In genomic region chr10:110203500-110204455, GRCh38 we compare ENCODE assay signal across 18 cellular contexts.
"Had no signal": no experiment of that assay in that cellular context is flagged by ENCODE, and none has a peak within 500 bp of the region (broad histone marks: within the 10 kb centered on the region; RNA-seq: fewer than 3 reads in every experiment).

No MANE protein-coding gene starts in this region.

- H3K4me3 ChIP-seq: breast epithelium, ovary, sigmoid colon, testis had no signal

- H3K4me3 Mint-ChIP-seq: activated B cell treated with CpG ODN at 0.5 μM for 24 hours; activated T-helper 1 cell treated with anti-CD3 and anti-CD28 coated beads, Interleukin-12 subunit alpha, Interleukin-12 subunit beta, Interleukin-2, Interleukin-4 antibody, amounts not matched to agents 30 ng/mL and 10 ng/mL and 1 ng/mL, durations not matched to agents 14 hours and 24 hours and 36 hours; endodermal cell; memory B cell; stimulated activated naive CD8-positive, alpha-beta T cell treated with anti-CD3 and anti-CD28 coated beads, Interleukin-15, amount 100 ng/mL, for 72 hours; T-helper 2 cell treated with Interferon-gamma antibody and Interleukin-4, amounts not matched to agents 5 μg/mL and 100 μg/mL, for 36 hours had no signal

- DNase-seq: activated B cell treated with CpG ODN at 0.5 μM for 24 hours; activated CD4-positive, alpha-beta T cell treated with anti-CD3 and anti-CD28 coated beads for 48 hours; activated naive CD4-positive, alpha-beta T cell treated with Interleukin-2 at 50 U/mL for 16 hours; anterior cingulate cortex; endodermal cell; islet precursor cell; left ventricle myocardium superior; ovary; sigmoid colon; stimulated activated CD4-positive, alpha-beta T cell treated with anti-CD3 and anti-CD28 coated beads, Interleukin-1b, Interleukin-23, amount 100 ng/mL, for 48 hours; stimulated activated naive CD8-positive, alpha-beta T cell treated with anti-CD3 and anti-CD28 coated beads, Interleukin-15, amount 100 ng/mL, for 72 hours; SW 1271; testis had no signal

- ATAC-seq: left ventricle myocardium superior; stimulated activated naive CD8-positive, alpha-beta T cell treated with anti-CD3 and anti-CD28 coated beads, Interleukin-15, amount 100 ng/mL, for 72 hours had no signal

- H3K36me3 Mint-ChIP-seq: memory B cell had no signal

- H3K9me3 Mint-ChIP-seq: activated B cell treated with CpG ODN at 0.5 μM for 24 hours; activated T-helper 1 cell treated with anti-CD3 and anti-CD28 coated beads, Interleukin-12 subunit alpha, Interleukin-12 subunit beta, Interleukin-2, Interleukin-4 antibody, amounts not matched to agents 30 ng/mL and 10 ng/mL and 1 ng/mL, durations not matched to agents 14 hours and 24 hours and 36 hours; endodermal cell; memory B cell; nephron; stimulated activated naive CD8-positive, alpha-beta T cell treated with anti-CD3 and anti-CD28 coated beads, Interleukin-15, amount 100 ng/mL, for 72 hours; T-helper 2 cell treated with Interferon-gamma antibody and Interleukin-4, amounts not matched to agents 5 μg/mL and 100 μg/mL, for 36 hours had no signal

- H3K27ac Mint-ChIP-seq: activated B cell treated with CpG ODN at 0.5 μM for 24 hours; activated T-helper 1 cell treated with anti-CD3 and anti-CD28 coated beads, Interleukin-12 subunit alpha, Interleukin-12 subunit beta, Interleukin-2, Interleukin-4 antibody, amounts not matched to agents 30 ng/mL and 10 ng/mL and 1 ng/mL, durations not matched to agents 14 hours and 24 hours and 36 hours; endodermal cell; memory B cell; stimulated activated naive CD8-positive, alpha-beta T cell treated with anti-CD3 and anti-CD28 coated beads, Interleukin-15, amount 100 ng/mL, for 72 hours; T-helper 2 cell treated with Interferon-gamma antibody and Interleukin-4, amounts not matched to agents 5 μg/mL and 100 μg/mL, for 36 hours had no signal
